Comparison of ENCODE assay signal across 23 cellular contexts in genomic region chr10:125698599-125698998, GRCh38. TPM values are rescaled to one million over a fixed set of nuclear protein-coding genes. Genes with fewer than 3 reads are reported as not detected.
"Had no signal": no experiment of that assay in that cellular context is flagged by ENCODE, and none has a peak within 500 bp of the region (broad histone marks: within the 10 kb centered on the region; RNA-seq: fewer than 3 reads in every experiment).

No MANE protein-coding gene starts in this region.

- H3K4me3 ChIP-seq: dorsolateral prefrontal cortex, esophagus squamous epithelium, gastrocnemius medialis, heart right ventricle, thoracic aorta had no signal

- ATAC-seq: activated T-cell treated with anti-CD3 and anti-CD28 coated beads, Interleukin-2, amount 50 U/mL, for 4 hours; gastrocnemius medialis; heart right ventricle; left lobe of liver had no signal

- H3K27ac ChIP-seq: esophagus squamous epithelium, gastrocnemius medialis, heart right ventricle, thoracic aorta had no signal

- H3K4me3 Mint-ChIP-seq: activated CD4-positive, alpha-beta memory T cell treated with anti-CD3 and anti-CD28 coated beads for 36 hours; activated naive CD8-positive, alpha-beta T cell; activated T-cell treated with anti-CD3 and anti-CD28 coated beads, Interleukin-2, amount 50 U/mL, for 4 hours; brain; memory B cell; nephron; stimulated activated naive CD8-positive, alpha-beta T cell treated with anti-CD3 and anti-CD28 coated beads, Interleukin-15, Interleukin-2, amounts not matched to agents 100 ng/mL and 50 ng/mL, for 24 hours had no signal

- H3K27ac Mint-ChIP-seq: activated CD4-positive, alpha-beta memory T cell treated with anti-CD3 and anti-CD28 coated beads for 36 hours; activated naive CD8-positive, alpha-beta T cell; brain; memory B cell; stimulated activated naive CD8-positive, alpha-beta T cell treated with anti-CD3 and anti-CD28 coated beads, Interleukin-15, Interleukin-2, amounts not matched to agents 100 ng/mL and 50 ng/mL, for 24 hours had no signal

- H3K9me3 ChIP-seq: esophagus squamous epithelium, gastrocnemius medialis, heart right ventricle, thoracic aorta had no signal

- H3K27me3 Mint-ChIP-seq: stimulated activated naive CD8-positive, alpha-beta T cell treated with anti-CD3 and anti-CD28 coated beads, Interleukin-15, Interleukin-2, amounts not matched to agents 100 ng/mL and 50 ng/mL, for 24 hours had no signal

- DNase-seq: activated CD4-positive, alpha-beta memory T cell treated with anti-CD3 and anti-CD28 coated beads for 36 hours; activated gamma-delta T cell; activated T-cell treated with anti-CD3 and anti-CD28 coated beads, Interleukin-2, amount 50 U/mL, for 4 hours; amygdala; dorsolateral prefrontal cortex; esophagus squamous epithelium; gastrocnemius medialis; heart right ventricle; stimulated activated CD4-positive, alpha-beta T cell treated with anti-CD3 and anti-CD28 coated beads, Interleukin-12 subunit alpha, Interleukin-12 subunit beta, amount 100 ng/mL, for 4 hours; stimulated activated CD4-positive, alpha-beta T cell treated with anti-CD3 and anti-CD28 coated beads, Interleukin-4, amount 100 ng/mL, for 1 hour; stimulated activated CD8-positive, alpha-beta memory T cell treated with anti-CD3 and anti-CD28 coated beads, Interleukin-4, amount 100 ng/mL, for 48 hours; T-helper 9 cell had no signal

- H3K36me3 Mint-ChIP-seq: activated CD4-positive, alpha-beta memory T cell treated with anti-CD3 and anti-CD28 coated beads for 36 hours; activated naive CD8-positive, alpha-beta T cell; brain had no signal

- H3K4me1 ChIP-seq: gastrocnemius medialis, heart right ventricle had no signal

- H3K36me3 ChIP-seq: esophagus squamous epithelium, gastrocnemius medialis, heart right ventricle, thoracic aorta had no signal

- H3K27me3 ChIP-seq: esophagus squamous epithelium, gastrocnemius medialis had no signal

RNA-seq across cellular contexts. Expression of gene TEX36, which starts 15.6 kb away (rescaled TPM):
- total RNA-seq: activated CD4-positive, alpha-beta memory T cell treated with anti-CD3 and anti-CD28 coated beads for 36 hours; activated T-cell treated with anti-CD3 and anti-CD28 coated beads, Interleukin-2, amount 50 U/mL, for 4 hours; cerebellum; dorsolateral prefrontal cortex; esophagus squamous epithelium; gastrocnemius medialis; heart right ventricle; left lobe of liver; omental fat pad; pulmonary artery endothelial cell; thoracic aorta; urinary bladder had no signal
